ENCODE assay signal across 10 cellular contexts in the genomic region with DNA sequence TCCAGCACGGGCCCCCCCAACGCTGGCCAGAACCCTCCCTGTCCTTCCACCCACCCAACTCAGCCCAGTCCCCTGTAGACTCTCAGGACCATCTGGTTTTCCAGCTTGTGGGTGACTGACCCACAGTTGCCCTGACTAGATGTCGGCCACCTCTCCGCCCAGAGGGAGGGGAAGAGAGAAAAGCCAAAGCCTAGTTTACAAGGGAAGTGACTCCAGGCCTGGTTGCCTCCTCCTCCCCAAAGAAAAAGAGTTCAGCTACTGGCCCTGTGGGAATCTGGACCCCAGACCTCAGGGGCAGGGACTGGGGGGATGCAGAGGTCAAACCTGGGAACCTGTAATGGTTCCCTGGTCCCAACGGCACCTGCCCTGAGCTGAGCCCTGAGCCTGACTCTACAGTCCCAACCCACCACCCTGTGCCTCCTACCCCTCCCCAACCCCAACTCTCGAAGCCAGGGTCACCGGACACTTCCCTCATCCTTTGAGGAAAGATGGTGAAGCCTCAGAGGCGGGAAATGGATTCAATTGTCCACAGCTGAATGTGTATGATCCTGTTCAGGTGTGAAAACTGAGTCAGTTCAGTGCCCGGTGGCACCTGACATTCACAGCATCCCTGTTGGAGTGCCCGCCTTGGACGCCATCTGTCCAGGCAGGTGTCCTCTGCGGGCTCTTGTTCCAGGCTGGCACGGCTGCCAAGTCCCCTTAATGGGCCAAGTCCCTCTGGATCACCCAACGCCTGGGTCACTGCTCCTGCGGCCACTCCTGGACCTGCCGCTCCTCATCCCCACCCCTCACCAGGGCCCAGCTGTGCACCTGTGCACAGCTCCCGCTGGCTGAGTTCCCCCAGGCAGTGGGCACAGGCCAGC. TPM values are rescaled to one million over a fixed set of nuclear protein-coding genes. Genes with fewer than 3 reads are reported as not detected.
DNase-seq lines count a peak whose midpoint lies in the region; ATAC-seq and TF ChIP-seq lines count a peak whose summit lies in the region.
"Had no signal": no experiment of that assay in that cellular context is flagged by ENCODE, and none has a peak within 500 bp of the region (broad histone marks: within the 10 kb centered on the region; RNA-seq: fewer than 3 reads in every experiment).

No MANE protein-coding gene starts in this region.

- H3K4me1 Mint-ChIP-seq in activated CD8-positive, alpha-beta T cell treated with anti-CD3 and anti-CD28 coated beads for 36 hours (ENCODE audit: low read depth): no peaks in the 10 kb centered on the region
- no peaks in the 10 kb centered on the region for H3K4me1 Mint-ChIP-seq in activated T-cell treated with anti-CD3 and anti-CD28 coated beads, Interleukin-2, amount 50 U/mL, for 72 hours (ENCODE audit: low read depth)

- CTCF ChIA-PET in activated CD8-positive, alpha-beta T cell treated with anti-CD3 and anti-CD28 coated beads for 36 hours (lab: Charles Lee): interaction anchor here (1.0 to 4.8 kb wide), 5 partner anchors 9 to 124 kb away, joined by 3 to 78 read pairs (median 19); no protein-coding TSS in a partner anchor

- no peak overlapping the region for H3K27ac Mint-ChIP-seq in activated CD8-positive, alpha-beta T cell treated with anti-CD3 and anti-CD28 coated beads for 36 hours
- H3K27ac Mint-ChIP-seq in activated T-cell treated with anti-CD3 and anti-CD28 coated beads, Interleukin-2, amount 50 U/mL, for 72 hours: no peak overlapping the region

- peaks cover 2% of the 10 kb centered on the region for H3K27me3 Mint-ChIP-seq in activated CD8-positive, alpha-beta T cell treated with anti-CD3 and anti-CD28 coated beads for 36 hours
- peaks cover 13% of the 10 kb centered on the region for H3K27me3 Mint-ChIP-seq in activated T-cell treated with anti-CD3 and anti-CD28 coated beads, Interleukin-2, amount 50 U/mL, for 72 hours (ENCODE audit: low read depth)

- no peak for ATAC-seq in activated CD8-positive, alpha-beta T cell treated with anti-CD3 and anti-CD28 coated beads for 36 hours
- peak; percentile 36 for ATAC-seq in left lung
- ATAC-seq in thoracic aorta (ENCODE audit: insufficient number of reproducible peaks, low FRiP score, low read depth): peak; percentile 3
- ATAC-seq in activated T-cell treated with anti-CD3 and anti-CD28 coated beads, Interleukin-2, amount 50 U/mL, for 72 hours (replicated peaks in 1 of 2): no peak
- no peak for ATAC-seq in GM21447 (IDR thresholded peaks at IDR 0.05; ENCODE audit: unreplicated experiment)

- TF ChIP-seq CTCF in activated CD8-positive, alpha-beta T cell treated with anti-CD3 and anti-CD28 coated beads for 36 hours (IDR thresholded peaks at IDR 0.05): no peak
- TF ChIP-seq CTCF in left lung (IDR thresholded peaks at IDR 0.05) (no peak), thoracic aorta (IDR thresholded peaks at IDR 0.05) (no peak)

- no peaks in the 10 kb centered on the region for H3K36me3 Mint-ChIP-seq in activated CD8-positive, alpha-beta T cell treated with anti-CD3 and anti-CD28 coated beads for 36 hours (ENCODE audit: low read depth)
- no peaks in the 10 kb centered on the region for H3K36me3 Mint-ChIP-seq in activated T-cell treated with anti-CD3 and anti-CD28 coated beads, Interleukin-2, amount 50 U/mL, for 72 hours (ENCODE audit: insufficient read depth in 2 of 2)

- no peak overlapping the region for H3K4me3 Mint-ChIP-seq in activated CD8-positive, alpha-beta T cell treated with anti-CD3 and anti-CD28 coated beads for 36 hours
- H3K4me3 Mint-ChIP-seq in activated T-cell treated with anti-CD3 and anti-CD28 coated beads, Interleukin-2, amount 50 U/mL, for 72 hours: no peak overlapping the region

- H3K27me3 ChIP-seq in left lung: no peaks in the 10 kb centered on the region
- no peaks in the 10 kb centered on the region for H3K27me3 ChIP-seq in thoracic aorta (replicated peaks; ENCODE audit: insufficient read depth)

- no peaks in the 10 kb centered on the region for H3K9me3 ChIP-seq in left lung
- H3K9me3 ChIP-seq in thoracic aorta: no peaks in the 10 kb centered on the region

- intact Hi-C loops in activated CD8-positive, alpha-beta T cell treated with anti-CD3 and anti-CD28 coated beads for 36 hours (cut with micrococcal nuclease): no loop called here
- intact Hi-C loops in left lung (cut with DNase I): loop anchor here (10.0 kb wide), 2 partner anchors 117 to 317 kb away; no protein-coding TSS in a partner anchor

- no peaks in the 10 kb centered on the region for H3K36me3 ChIP-seq in left lung
- H3K36me3 ChIP-seq in thoracic aorta: no peaks in the 10 kb centered on the region

- H3K4me1 ChIP-seq in left lung: peaks cover 36 to 57% of the 10 kb centered on the region in 2 donors
- H3K4me1 ChIP-seq in thoracic aorta (ENCODE audit: control insufficient read depth in 1 of 2, low read depth in 2 of 2): peaks cover 31 to 64% of the 10 kb centered on the region in 2 donors

- H3K4me3 ChIP-seq in left lung: no peak overlapping the region
- H3K4me3 ChIP-seq in thoracic aorta: peak overlapping the region; percentile 31

- POLR2A ChIA-PET in activated CD8-positive, alpha-beta T cell treated with anti-CD3 and anti-CD28 coated beads for 36 hours (lab: Charles Lee): interaction anchor here (0.7 to 1.2 kb wide), 2 partner anchors 15 to 119 kb away, joined by 3 read pairs; no protein-coding TSS in a partner anchor

- DNase-seq in DMS153 (lab: John Stamatoyannopoulos, UW): peak; percentile 23
- no peak for DNase-seq in DMS153 treated with DMSO at 0.1 percent for 48 hours (lab: John Stamatoyannopoulos, UW; ENCODE audit: unreplicated experiment)
- peak; percentile 1 for DNase-seq in activated CD8-positive, alpha-beta T cell treated with anti-CD3 and anti-CD28 coated beads for 36 hours
- peak; percentile 34 to 68 for DNase-seq in left lung
- DNase-seq in thoracic aorta (ENCODE audit: low spot score): no peak
- DNase-seq in NCI-H1048 (lab: John Stamatoyannopoulos, UW): no peak
- no peak for DNase-seq in activated T-cell treated with anti-CD3 and anti-CD28 coated beads, Interleukin-2, amount 50 U/mL, for 72 hours
- DNase-seq: 8988T had no signal

- H3K27ac ChIP-seq in left lung (peak overlapping the region; percentile 84 to 87), thoracic aorta (peak overlapping the region; percentile 34 to 74)
- H3K27ac ChIP-seq: KMS-11 had no signal

- no peaks in the 10 kb centered on the region for H3K9me3 Mint-ChIP-seq in activated CD8-positive, alpha-beta T cell treated with anti-CD3 and anti-CD28 coated beads for 36 hours
- H3K9me3 Mint-ChIP-seq in activated T-cell treated with anti-CD3 and anti-CD28 coated beads, Interleukin-2, amount 50 U/mL, for 72 hours: peaks cover 0 to 5% of the 10 kb centered on the region in 2 donors

RNA-seq across cellular contexts. Expression of a gene that starts 21.0 kb away (rescaled TPM):
- total RNA-seq in activated CD8-positive, alpha-beta T cell treated with anti-CD3 and anti-CD28 coated beads for 36 hours: not detected
- 10 to 100 TPM in 1 of 2 donors, 1 to 10 TPM in 1; 7.2 to 11.4 TPM for total RNA-seq in left lung
- total RNA-seq in thoracic aorta: not detected
- not detected for total RNA-seq in activated T-cell treated with anti-CD3 and anti-CD28 coated beads, Interleukin-2, amount 50 U/mL, for 72 hours

Comparison
In these comparisons a context has a peak if more than half of its experiments do, and no peak if none do; other contexts are left out.
1. DNase-seq: peak in DMS153 (single experiment), activated CD8-positive, alpha-beta T cell treated with anti-CD3 and anti-CD28 coated beads for 36 hours (single experiment) and left lung (2 of 2); none in DMS153 treated with DMSO at 0.1 percent for 48 hours (single experiment), thoracic aorta (single experiment), NCI-H1048 (single experiment) and activated T-cell treated with anti-CD3 and anti-CD28 coated beads, Interleukin-2, amount 50 U/mL, for 72 hours (0 of 2).
2. ATAC-seq: peak in left lung (single experiment) and thoracic aorta (single experiment); none in activated CD8-positive, alpha-beta T cell treated with anti-CD3 and anti-CD28 coated beads for 36 hours (single experiment), activated T-cell treated with anti-CD3 and anti-CD28 coated beads, Interleukin-2, amount 50 U/mL, for 72 hours (0 of 2) and GM21447 (single experiment).
3. RNA of a gene that starts 21.0 kb away (total RNA-seq): 7.2 to 11.4 TPM in left lung; not detected in thoracic aorta, not detected in activated CD8-positive, alpha-beta T cell treated with anti-CD3 and anti-CD28 coated beads for 36 hours and not detected in activated T-cell treated with anti-CD3 and anti-CD28 coated beads, Interleukin-2, amount 50 U/mL, for 72 hours; every median in the first group is over 4 times any median in the second.